ENCODE assay signal across 33 cellular contexts in genomic region chr4:170035231-170035630, GRCh38.
"Had no signal": no experiment of that assay in that cellular context is flagged by ENCODE, and none has a peak within 500 bp of the region (broad histone marks: within the 10 kb centered on the region; RNA-seq: fewer than 3 reads in every experiment).

No MANE protein-coding gene starts in this region.

- DNase-seq: Karpas-422, Kasumi-1, MG63, NCI-H1048, NCI-H1092, NCI-H1092 treated with DMSO at 0.1 percent for 48 hours, NCI-H1105, NCI-H1105 treated with DMSO at 0.1 percent for 48 hours, NCI-H1417, NCI-H1417 treated with DMSO at 0.1 percent for 48 hours, NCI-H1436, NCI-H1436 treated with DMSO at 0.1 percent for 48 hours, NCI-H146, NCI-H1694, NCI-H1694 treated with DMSO at 0.1 percent for 48 hours, NCI-H187, NCI-H187 treated with DMSO at 0.1 percent for 48 hours, NCI-H1930, NCI-H2029, NCI-H2029 treated with DMSO at 0.1 percent for 48 hours, NCI-H2081, NCI-H2081 treated with DMSO at 0.1 percent for 48 hours, NCI-H2107, NCI-H2171, NCI-H2171 treated with DMSO at 0.1 percent for 48 hours, NCI-H2227 treated with DMSO at 0.1 percent for 48 hours, NCI-H226, NCI-H345, NCI-H446, NCI-H446 treated with DMSO at 0.1 percent for 48 hours, NCI-H510A, NCI-H510A treated with DMSO at 0.1 percent for 48 hours had no signal

- H3K27ac ChIP-seq: KMS-11 had no signal

- H3K36me3 ChIP-seq: MG63 had no signal

- H3K4me3 ChIP-seq: MG63 had no signal

- H3K9me3 ChIP-seq: MG63 had no signal

- H3K9ac ChIP-seq: KMS-11 had no signal

- H3K27me3 ChIP-seq: MG63 had no signal

- H3K4me2 ChIP-seq: KMS-11 had no signal
